In the genomic region with DNA sequence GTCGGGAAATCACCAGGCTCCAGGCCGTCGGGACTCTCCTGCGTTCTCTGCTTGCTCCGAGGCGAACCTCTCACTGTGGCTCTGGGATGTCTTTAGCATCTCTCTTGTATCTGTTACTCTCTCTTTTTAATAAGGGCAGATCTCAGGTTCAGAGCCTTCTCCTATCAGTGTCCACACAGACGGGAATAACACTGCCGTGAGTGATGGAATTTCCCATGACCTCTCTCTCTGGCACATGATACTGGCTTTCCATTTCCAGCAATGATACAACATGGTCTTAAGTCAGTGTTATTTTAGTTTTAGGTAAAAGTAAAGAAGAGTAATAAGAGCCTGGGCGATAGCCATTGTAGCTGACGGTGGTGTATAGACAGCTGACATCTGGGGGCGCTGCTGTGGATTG, we compare ENCODE assay signal across 1 cellular context.
TF ChIP-seq lines count a peak whose summit lies in the region.

No MANE protein-coding gene starts in this region.

TF ChIP-seq in GM12878, 131 proteins besides CTCF, POLR2A, EP300 and RAD21:
- TF ChIP-seq SP1 (IDR thresholded peaks at IDR 0.05; ENCODE audit: low read depth, low read length) (no peak), SIX5 (IDR thresholded peaks at IDR 0.05; ENCODE audit: low read depth, low read length, severe bottlenecking) (no peak), CHD2 (IDR thresholded peaks at IDR 0.05; ENCODE audit: borderline replicate concordance, low read depth, low read length) (no peak), MTA2 (IDR thresholded peaks at IDR 0.05; ENCODE audit: low read depth) (no peak), ZNF217 (IDR thresholded peaks at IDR 0.05) (no peak), FOXM1 (IDR thresholded peaks at IDR 0.05; ENCODE audit: low read depth, low read length) (no peak), HDAC6 (IDR thresholded peaks at IDR 0.05; ENCODE audit: unreplicated experiment) (no peak)
- TF ChIP-seq, protein P1, sequence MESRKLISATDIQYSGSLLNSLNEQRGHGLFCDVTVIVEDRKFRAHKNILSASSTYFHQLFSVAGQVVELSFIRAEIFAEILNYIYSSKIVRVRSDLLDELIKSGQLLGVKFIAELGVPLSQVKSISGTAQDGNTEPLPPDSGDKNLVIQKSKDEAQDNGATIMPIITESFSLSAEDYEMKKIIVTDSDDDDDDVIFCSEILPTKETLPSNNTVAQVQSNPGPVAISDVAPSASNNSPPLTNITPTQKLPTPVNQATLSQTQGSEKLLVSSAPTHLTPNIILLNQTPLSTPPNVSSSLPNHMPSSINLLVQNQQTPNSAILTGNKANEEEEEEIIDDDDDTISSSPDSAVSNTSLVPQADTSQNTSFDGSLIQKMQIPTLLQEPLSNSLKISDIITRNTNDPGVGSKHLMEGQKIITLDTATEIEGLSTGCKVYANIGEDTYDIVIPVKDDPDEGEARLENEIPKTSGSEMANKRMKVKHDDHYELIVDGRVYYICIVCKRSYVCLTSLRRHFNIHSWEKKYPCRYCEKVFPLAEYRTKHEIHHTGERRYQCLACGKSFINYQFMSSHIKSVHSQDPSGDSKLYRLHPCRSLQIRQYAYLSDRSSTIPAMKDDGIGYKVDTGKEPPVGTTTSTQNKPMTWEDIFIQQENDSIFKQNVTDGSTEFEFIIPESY (IDR thresholded peaks at IDR 0.05) = no peak
- TF ChIP-seq, protein P2, sequence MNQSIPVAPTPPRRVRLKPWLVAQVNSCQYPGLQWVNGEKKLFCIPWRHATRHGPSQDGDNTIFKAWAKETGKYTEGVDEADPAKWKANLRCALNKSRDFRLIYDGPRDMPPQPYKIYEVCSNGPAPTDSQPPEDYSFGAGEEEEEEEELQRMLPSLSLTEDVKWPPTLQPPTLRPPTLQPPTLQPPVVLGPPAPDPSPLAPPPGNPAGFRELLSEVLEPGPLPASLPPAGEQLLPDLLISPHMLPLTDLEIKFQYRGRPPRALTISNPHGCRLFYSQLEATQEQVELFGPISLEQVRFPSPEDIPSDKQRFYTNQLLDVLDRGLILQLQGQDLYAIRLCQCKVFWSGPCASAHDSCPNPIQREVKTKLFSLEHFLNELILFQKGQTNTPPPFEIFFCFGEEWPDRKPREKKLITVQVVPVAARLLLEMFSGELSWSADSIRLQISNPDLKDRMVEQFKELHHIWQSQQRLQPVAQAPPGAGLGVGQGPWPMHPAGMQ (IDR thresholded peaks at IDR 0.05; ENCODE audit: borderline replicate concordance) = no peak
